Comparison of ENCODE assay signal across 2 cellular contexts in the genomic region with DNA sequence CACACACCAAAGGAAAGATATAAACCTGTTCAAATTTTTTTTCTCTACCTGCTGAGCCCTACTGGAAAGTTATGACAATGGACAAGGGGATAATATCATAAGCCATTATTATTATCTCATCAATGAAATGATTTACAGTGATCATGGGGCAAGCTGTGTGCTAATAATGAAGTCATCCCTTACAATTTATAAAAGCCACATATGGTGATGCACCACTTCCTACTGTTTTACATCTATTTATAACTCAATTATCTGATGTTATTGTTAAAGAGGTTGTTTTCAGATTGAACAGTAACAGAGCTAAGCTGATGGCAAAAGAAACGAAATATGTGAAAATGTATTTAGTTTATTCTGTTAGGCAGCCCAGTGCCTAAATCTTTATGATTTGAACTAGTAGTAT.
TF ChIP-seq lines count a peak whose summit lies in the region.

No MANE protein-coding gene starts in this region.

TF ChIP-seq in SK-N-SH, 30 proteins besides CTCF, POLR2A, EP300 and RAD21 (continued from another document):
- no peak for TF ChIP-seq MAX (IDR thresholded peaks at IDR 0.05; ENCODE audit: low read depth)
- no peak for TF ChIP-seq ELF1 (IDR thresholded peaks at IDR 0.05)
- TF ChIP-seq, protein P1, sequence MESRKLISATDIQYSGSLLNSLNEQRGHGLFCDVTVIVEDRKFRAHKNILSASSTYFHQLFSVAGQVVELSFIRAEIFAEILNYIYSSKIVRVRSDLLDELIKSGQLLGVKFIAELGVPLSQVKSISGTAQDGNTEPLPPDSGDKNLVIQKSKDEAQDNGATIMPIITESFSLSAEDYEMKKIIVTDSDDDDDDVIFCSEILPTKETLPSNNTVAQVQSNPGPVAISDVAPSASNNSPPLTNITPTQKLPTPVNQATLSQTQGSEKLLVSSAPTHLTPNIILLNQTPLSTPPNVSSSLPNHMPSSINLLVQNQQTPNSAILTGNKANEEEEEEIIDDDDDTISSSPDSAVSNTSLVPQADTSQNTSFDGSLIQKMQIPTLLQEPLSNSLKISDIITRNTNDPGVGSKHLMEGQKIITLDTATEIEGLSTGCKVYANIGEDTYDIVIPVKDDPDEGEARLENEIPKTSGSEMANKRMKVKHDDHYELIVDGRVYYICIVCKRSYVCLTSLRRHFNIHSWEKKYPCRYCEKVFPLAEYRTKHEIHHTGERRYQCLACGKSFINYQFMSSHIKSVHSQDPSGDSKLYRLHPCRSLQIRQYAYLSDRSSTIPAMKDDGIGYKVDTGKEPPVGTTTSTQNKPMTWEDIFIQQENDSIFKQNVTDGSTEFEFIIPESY (IDR thresholded peaks at IDR 0.05; ENCODE audit: borderline replicate concordance, low read depth) = no peak
- no peak for TF ChIP-seq FOSL2 (IDR thresholded peaks at IDR 0.05; ENCODE audit: borderline replicate concordance, low read depth)
- no peak for TF ChIP-seq POLR2AphosphoS5 (IDR thresholded peaks at IDR 0.05; ENCODE audit: low read depth, low read length)
- no peak for TF ChIP-seq MEF2A (IDR thresholded peaks at IDR 0.05; ENCODE audit: borderline replicate concordance, low read depth)
- no peak for TF ChIP-seq GABPA (IDR thresholded peaks at IDR 0.05; ENCODE audit: low read depth)

TF ChIP-seq in SK-N-SH treated with all-trans-retinoic acid at 6 μM for 48 hours, 23 proteins besides CTCF, POLR2A, EP300 and RAD21 (continued from another document):
- TF ChIP-seq ARNTL (CRISPR knock-in tag; IDR thresholded peaks at IDR 0.05; ENCODE audit: borderline replicate concordance, low read depth) (no peak), ZNF8 (CRISPR knock-in tag; IDR thresholded peaks at IDR 0.05) (no peak), ISL1 (CRISPR knock-in tag; IDR thresholded peaks at IDR 0.05) (no peak), ESRRG (CRISPR knock-in tag; IDR thresholded peaks at IDR 0.05) (no peak), PPARA (CRISPR knock-in tag; IDR thresholded peaks at IDR 0.05; ENCODE audit: borderline replicate concordance) (no peak)
- TF ChIP-seq, protein P2, sequence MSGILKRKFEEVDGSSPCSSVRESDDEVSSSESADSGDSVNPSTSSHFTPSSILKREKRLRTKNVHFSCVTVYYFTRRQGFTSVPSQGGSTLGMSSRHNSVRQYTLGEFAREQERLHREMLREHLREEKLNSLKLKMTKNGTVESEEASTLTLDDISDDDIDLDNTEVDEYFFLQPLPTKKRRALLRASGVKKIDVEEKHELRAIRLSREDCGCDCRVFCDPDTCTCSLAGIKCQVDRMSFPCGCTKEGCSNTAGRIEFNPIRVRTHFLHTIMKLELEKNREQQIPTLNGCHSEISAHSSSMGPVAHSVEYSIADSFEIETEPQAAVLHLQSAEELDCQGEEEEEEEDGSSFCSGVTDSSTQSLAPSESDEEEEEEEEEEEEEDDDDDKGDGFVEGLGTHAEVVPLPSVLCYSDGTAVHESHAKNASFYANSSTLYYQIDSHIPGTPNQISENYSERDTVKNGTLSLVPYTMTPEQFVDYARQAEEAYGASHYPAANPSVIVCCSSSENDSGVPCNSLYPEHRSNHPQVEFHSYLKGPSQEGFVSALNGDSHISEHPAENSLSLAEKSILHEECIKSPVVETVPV (CRISPR knock-in tag; IDR thresholded peaks at IDR 0.05) = no peak
